ENCODE assay signal across 33 cellular contexts in genomic region chr12:2825133-2825532, GRCh38. TPM values are rescaled to one million over a fixed set of nuclear protein-coding genes. Genes with fewer than 3 reads are reported as not detected.
DNase-seq lines count a peak whose midpoint lies in the region; ATAC-seq and TF ChIP-seq lines count a peak whose summit lies in the region.
"Had no signal": no experiment of that assay in that cellular context is flagged by ENCODE, and none has a peak within 500 bp of the region (broad histone marks: within the 10 kb centered on the region; RNA-seq: fewer than 3 reads in every experiment).

No MANE protein-coding gene starts in this region.

- no peak overlapping the region for H2AK5ac ChIP-seq in H9 (ENCODE audit: insufficient read length, low read length)

- H3K23me2 ChIP-seq in H9 (ENCODE audit: insufficient read length, low read depth, low read length, poor library complexity, severe bottlenecking), result no peaks in the 10 kb centered on the region

- H2BK120ac ChIP-seq in H9 (ENCODE audit: low read depth, low read length, poor library complexity, severe bottlenecking), result no peak overlapping the region

- no peak overlapping the region for H4K8ac ChIP-seq in H9 (replicated peaks; ENCODE audit: insufficient read length, low read depth, low read length)

- peak overlapping the region; percentile 27 to 98 (median 91) for H3K27ac Mint-ChIP-seq in H9
- H3K27ac Mint-ChIP-seq: activated B cell treated with CpG ODN at 0.5 μM for 24 hours; activated naive CD8-positive, alpha-beta T cell; dendritic cell treated with granulocyte-macrophage colony-stimulating factor and Interleukin-4, amounts not matched to agents 40 ng/mL and 50 ng/mL, for 4 days; HFFc6 had no signal

- H3K27me3 ChIP-seq in H9 (ENCODE audit: insufficient read depth, low read length), result no peaks in the 10 kb centered on the region
- H3K27me3 ChIP-seq in iPS-20b (ENCODE audit: insufficient read depth, low read length), result no peaks in the 10 kb centered on the region
- H3K27me3 ChIP-seq in heart left ventricle, result no peaks in the 10 kb centered on the region
- H3K27me3 ChIP-seq: ascending aorta, gastrocnemius medialis, right lobe of liver, upper lobe of right lung had no signal

- no peak overlapping the region for H2BK15ac ChIP-seq in H9 (ENCODE audit: low read depth, low read length)

- H3K36me3 ChIP-seq in iPS-20b (ENCODE audit: insufficient read depth, low read depth, low read length) (peaks cover 84% of the 10 kb centered on the region), heart left ventricle (peaks cover 0 to 100% (median 90%) of the 10 kb centered on the region in 9 donors)

- TF ChIP-seq CTCF in H9 (conservative IDR thresholded peaks at IDR 0.05) (no peak), heart left ventricle (IDR thresholded peaks at IDR 0.05) (no peak)

- H4K91ac ChIP-seq in H9 (ENCODE audit: insufficient read length, low read depth, low read length), result no peak overlapping the region

- H3K4me1 Mint-ChIP-seq in H9, result peaks cover 42 to 45% of the 10 kb centered on the region in 2 experiments
- H3K4me1 Mint-ChIP-seq: activated B cell treated with CpG ODN at 0.5 μM for 24 hours had no signal

- no peak overlapping the region for H3K18ac ChIP-seq in H9 (ENCODE audit: insufficient read length, low read depth, low read length)

- WGBS in H9 (ENCODE audit: extremely low coverage, insufficient read length, low lambda C conversion rate), result no CpG with 5 or more reads among the region's 4 CpGs
- WGBS in heart left ventricle, 4 donors, result 74 to 86% (median 82%) methylated on average over 4 of the region's 4 CpGs

- H3K79me1 ChIP-seq in H9 (ENCODE audit: insufficient read depth, low read depth, low read length, poor library complexity, severe bottlenecking), result no peaks in the 10 kb centered on the region

- no peak overlapping the region for H3K27ac ChIP-seq in H9 (ENCODE audit: insufficient read length, low read depth, low read length)
- peak overlapping the region; percentile 54 for H3K27ac ChIP-seq in angular gyrus (ENCODE audit: low read depth, low read length)
- H3K27ac ChIP-seq in iPS-20b (ENCODE audit: low read length), result no peak overlapping the region
- H3K27ac ChIP-seq in heart left ventricle, result no peak overlapping the region
- H3K27ac ChIP-seq: ascending aorta, gastrocnemius medialis, HL-60, right lobe of liver, upper lobe of right lung had no signal

- H2BK20ac ChIP-seq in H9 (ENCODE audit: low read depth, low read length, poor library complexity, severe bottlenecking), result no peak overlapping the region

- H4K5ac ChIP-seq in H9 (ENCODE audit: insufficient read length, low read depth, low read length), result no peak overlapping the region

- H3T11ph ChIP-seq in H9 (ENCODE audit: low read length), result no peak overlapping the region

- peaks cover 3% of the 10 kb centered on the region; the same call in 1 of the 2 replicates for H3K4me1 ChIP-seq in H9 (ENCODE audit: insufficient read depth, low read length)
- H3K4me1 ChIP-seq in iPS-20b (ENCODE audit: insufficient read depth, low read length), result peaks cover 15% of the 10 kb centered on the region; the same call in 1 of the 2 replicates
- no peaks in the 10 kb centered on the region for H3K4me1 ChIP-seq in heart left ventricle
- H3K4me1 ChIP-seq: ascending aorta, gastrocnemius medialis, right lobe of liver, upper lobe of right lung had no signal

- H3K14ac ChIP-seq in H9 (ENCODE audit: insufficient read depth, low read length), result no peak overlapping the region

- no peak overlapping the region for H2AFZ ChIP-seq in H9 (ENCODE audit: low read length)

- no peak overlapping the region for H3K4ac ChIP-seq in H9 (ENCODE audit: low read depth, low read length)

- intact Hi-C loops in heart left ventricle (cut with DNase I), result no loop called here

- H2BK12ac ChIP-seq in H9 (ENCODE audit: insufficient read length, low read depth, low read length), result no peak overlapping the region

- no peak overlapping the region for H3K56ac ChIP-seq in H9 (ENCODE audit: insufficient read length, low read depth, low read length)

- H3K9me3 ChIP-seq in H9 (ENCODE audit: control insufficient read depth, low read depth, low read length), result no peaks in the 10 kb centered on the region
- H3K9me3 ChIP-seq in iPS-20b (ENCODE audit: insufficient read depth, low read depth, low read length), result no peaks in the 10 kb centered on the region
- no peaks in the 10 kb centered on the region for H3K9me3 ChIP-seq in heart left ventricle
- H3K9me3 ChIP-seq: ascending aorta, gastrocnemius medialis, right lobe of liver, upper lobe of right lung had no signal

- peak overlapping the region in 1 of 2 experiments; percentile 36; a peak in 1 of 5 replicates for H3K4me3 Mint-ChIP-seq in H9
- H3K4me3 Mint-ChIP-seq: activated B cell treated with CpG ODN at 0.5 μM for 24 hours; activated naive CD8-positive, alpha-beta T cell; dendritic cell treated with granulocyte-macrophage colony-stimulating factor and Interleukin-4, amounts not matched to agents 40 ng/mL and 50 ng/mL, for 4 days; HFFc6 had no signal

- no peak overlapping the region for H3K23ac ChIP-seq in H9 (ENCODE audit: insufficient read length, low read depth, low read length)

- no peak overlapping the region for H3K4me2 ChIP-seq in H9 (ENCODE audit: insufficient read depth, insufficient read length, low read length)

- DNase-seq in H9, result peak; percentile 72
- DNase-seq in superior temporal gyrus (ENCODE audit: extremely low spot score), result peak; percentile 54
- DNase-seq in heart left ventricle, result no peak
- DNase-seq: activated B cell treated with CpG ODN at 0.5 μM for 24 hours; C1 segment of cervical spinal cord; Calu3; central memory CD4-positive, alpha-beta T cell; DND-41; gastrocnemius medialis; HFFc6; IMR-90; islet precursor cell; NCI-H1694 treated with DMSO at 0.1 percent for 48 hours; NCI-H2171 treated with DMSO at 0.1 percent for 48 hours; NCI-H524 treated with DMSO at 0.1 percent for 48 hours; NK-92 treated with Interleukin-12 subunit alpha and Interleukin-12 subunit beta, amount 100 ng/mL, for 24 hours; right lobe of liver; SIG-M5; stimulated activated CD4-positive, alpha-beta T cell treated with anti-CD3 and anti-CD28 coated beads, Interleukin-4, amount 100 ng/mL, for 1 hour; T1000; upper lobe of right lung had no signal

- no peak overlapping the region for H2BK5ac ChIP-seq in H9 (ENCODE audit: insufficient read length, low read length)

- H3K4me3 ChIP-seq in iPS-20b (ENCODE audit: low read length) (no peak overlapping the region), heart left ventricle (no peak overlapping the region)
- H3K4me3 ChIP-seq: ascending aorta, gastrocnemius medialis, right lobe of liver, upper lobe of right lung had no signal

- no peak for TF ChIP-seq POLR2A in heart left ventricle (IDR thresholded peaks at IDR 0.05)

- H3K36me3 Mint-ChIP-seq in H9 (ENCODE audit: insufficient read depth in 1 of 3, low read depth in 3 of 3), result peaks cover 34 to 85% (median 73%) of the 10 kb centered on the region in 3 experiments

- ATAC-seq in GM18520 (IDR thresholded peaks at IDR 0.05; ENCODE audit: unreplicated experiment) (no peak), heart left ventricle (no peak)
- no peak for ATAC-seq in activated CD4-positive, CD25-positive, alpha-beta regulatory T cell treated with anti-CD3 and anti-CD28 coated beads, Interleukin-2, amount 50 U/mL, for 24 hours
- ATAC-seq: gastrocnemius medialis, right lobe of liver, upper lobe of right lung had no signal

- no peaks in the 10 kb centered on the region for H4K20me1 ChIP-seq in H9 (ENCODE audit: control insufficient read depth, insufficient read depth, insufficient read length)

- H3K9me3 Mint-ChIP-seq in H9, result no peaks in the 10 kb centered on the region
- H3K9me3 Mint-ChIP-seq: activated B cell treated with CpG ODN at 0.5 μM for 24 hours; dendritic cell treated with granulocyte-macrophage colony-stimulating factor and Interleukin-4, amounts not matched to agents 40 ng/mL and 50 ng/mL, for 4 days; HFFc6 had no signal

- no peaks in the 10 kb centered on the region for H3K27me3 Mint-ChIP-seq in H9 (ENCODE audit: low read depth)
- H3K27me3 Mint-ChIP-seq: activated B cell treated with CpG ODN at 0.5 μM for 24 hours; activated naive CD8-positive, alpha-beta T cell; dendritic cell treated with granulocyte-macrophage colony-stimulating factor and Interleukin-4, amounts not matched to agents 40 ng/mL and 50 ng/mL, for 4 days had no signal

- no peaks in the 10 kb centered on the region for H3K79me2 ChIP-seq in H9 (ENCODE audit: insufficient read depth, low read length)

- H3K9ac ChIP-seq in H9 (ENCODE audit: extremely low read depth, insufficient read length, low read length) (no peak overlapping the region), iPS-20b (ENCODE audit: low read depth, low read length) (peak overlapping the region; percentile 16)

RNA-seq across cellular contexts. Expression of gene NRIP2, which starts 9.7 kb away (rescaled TPM):
- total RNA-seq in H9 (2021), result 0.15 TPM in 2 replicates
- 1 to 10 TPM; 1.9 to 3.1 (median 2.1) TPM for total RNA-seq in heart left ventricle
- 1 to 10 TPM; 1.9 to 2.1 TPM for polyA plus RNA-seq in heart left ventricle
- total RNA-seq: activated B cell treated with CpG ODN at 0.5 μM for 24 hours, Calu3, HFFc6, lung microvascular endothelial cell had no signal
- polyA plus RNA-seq: neural cell had no signal

RNA-seq across cellular contexts. Expression of gene ITFG2, which starts 12.7 kb away (rescaled TPM):
- total RNA-seq in H9 (2021) (32.7 and 41.6 TPM in 2 replicates), heart left ventricle (10 to 100 TPM in 6 of 9 donors, 1 to 10 TPM in 3; 7.6 to 21.7 (median 12.1) TPM)
- polyA plus RNA-seq in heart left ventricle, result 10 to 100 TPM; 10.2 to 15.6 TPM

RNA-seq across cellular contexts. Expression of gene FKBP4, which starts 30.4 kb away (rescaled TPM):
- 221 and 237 TPM in 2 replicates for total RNA-seq in H9 (2021)
- 10 to 100 TPM; 25.8 to 76.2 (median 44.0) TPM for total RNA-seq in heart left ventricle
- 10 to 100 TPM; 25.4 to 84.9 TPM for polyA plus RNA-seq in heart left ventricle

RNA-seq across cellular contexts. Expression of gene TEX52, which starts 31.7 kb away (rescaled TPM):
- total RNA-seq in H9 (2021) (0.20 TPM in 2 replicates), heart left ventricle (not detected)
- polyA plus RNA-seq in heart left ventricle, result not detected
- total RNA-seq: activated B cell treated with CpG ODN at 0.5 μM for 24 hours, ascending aorta, Calu3, HFFc6, IMR-90, lung microvascular endothelial cell, posterior vena cava, right lobe of liver, subcutaneous adipose tissue, upper lobe of right lung had no signal
- polyA plus RNA-seq: IMR-90, neural cell had no signal

RNA-seq across cellular contexts. Expression of gene FOXM1, which starts 51.8 kb away (rescaled TPM):
- total RNA-seq in H9 (2021) (109 TPM in 2 replicates), heart left ventricle (10 to 100 TPM in 1 of 9 donors, 1 to 10 TPM in 2, under 1 TPM in 6; 0.09 to 13.5 (median 0.68) TPM)
- polyA plus RNA-seq in heart left ventricle, result under 1 TPM; 0.08 to 0.36 TPM
- total RNA-seq: ascending aorta had no signal

Comparison
In these comparisons a context has a peak if more than half of its experiments do, and no peak if none do; other contexts are left out.
1. DNase-seq: peak in H9 (single experiment) and superior temporal gyrus (single experiment); none in heart left ventricle (0 of 5).